In genomic region chr7:102694008-102694407, GRCh38 we compare ENCODE assay signal across 5 cellular contexts.
A peak's percentile ranks its signal among the peaks of the same experiment; 100 is the strongest.
DNase-seq lines count a peak whose midpoint lies in the region; FAIRE-seq lines count a peak whose summit lies in the region.
"Not testable (repeated sequence)": the region's sequence is repeated elsewhere in the genome, so short reads cannot be mapped to it uniquely, and the experiment has no call there.

No MANE protein-coding gene starts in this region.

- FAIRE-seq in GM18507 (lab: Jason Lieb, UNC) = peak; percentile 15

- DNase-seq in DMS53 (lab: John Stamatoyannopoulos, UW) (peak; percentile 52), NCI-H2029 (lab: John Stamatoyannopoulos, UW) (peak; percentile 0), NCI-H510A treated with DMSO at 0.1 percent for 48 hours (lab: John Stamatoyannopoulos, UW) (peak; percentile 1), left kidney (ENCODE audit: low read depth, low spot score) (peak; percentile 3)
- not testable (repeated sequence) for DNase-seq in GM18507 (ENCODE audit: extremely low spot score, insufficient read length, low read depth)
